Comparison of ENCODE assay signal across 1 cellular context in the genomic region with DNA sequence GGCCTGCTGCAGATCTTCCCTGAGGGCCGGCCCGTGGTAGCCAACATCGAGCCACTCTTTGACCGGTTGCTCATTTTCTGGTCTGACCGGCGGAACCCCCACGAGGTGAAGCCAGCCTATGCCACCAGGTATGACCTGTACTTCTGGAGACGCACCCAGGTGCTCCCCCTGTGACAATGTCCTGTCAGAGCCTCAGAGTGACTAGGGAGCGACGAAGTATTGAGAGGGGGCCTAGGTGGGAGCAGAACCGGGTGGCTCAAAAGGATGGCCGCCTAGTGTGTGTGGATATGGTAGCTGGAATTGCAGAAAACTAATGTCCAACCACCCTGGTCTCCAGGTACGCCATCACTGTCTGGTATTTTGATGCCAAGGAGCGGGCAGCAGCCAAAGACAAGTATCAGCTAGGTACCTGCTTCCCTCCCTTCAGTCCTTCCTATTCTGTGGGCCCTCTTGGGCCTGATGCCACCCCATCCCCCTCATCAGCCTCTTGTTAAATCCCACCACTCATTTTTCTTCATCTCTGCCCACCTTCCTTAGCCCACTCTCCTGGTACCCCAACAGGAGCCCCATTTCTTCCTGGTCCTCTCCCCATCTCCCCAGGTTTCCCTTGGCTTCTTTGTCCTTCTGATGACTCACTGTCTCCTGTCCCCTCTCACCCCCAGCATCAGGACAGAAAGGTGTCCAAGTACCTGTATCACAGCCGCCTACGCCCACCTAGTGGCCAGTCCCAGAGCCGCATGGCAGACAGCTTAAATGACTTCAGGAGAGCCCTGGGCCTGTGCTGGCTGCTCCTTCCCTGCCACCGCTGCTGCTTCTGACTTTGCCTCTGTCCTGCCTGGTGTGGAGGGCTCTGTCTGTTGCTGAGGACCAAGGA.
TF ChIP-seq lines count a peak whose summit lies in the region.

No MANE protein-coding gene starts in this region.

TF ChIP-seq in HEK293, 187 proteins besides CTCF, POLR2A, EP300 and RAD21 (continued from another document):
- TF ChIP-seq ZNF398 (tag by site-specific recombination; IDR thresholded peaks at IDR 0.05): no peak
- no peak for TF ChIP-seq FEZF1 (tag by site-specific recombination; IDR thresholded peaks at IDR 0.05)
- TF ChIP-seq ZNF560 (tag by site-specific recombination; IDR thresholded peaks at IDR 0.05; ENCODE audit: borderline replicate concordance): no peak
